Comparison of ENCODE assay signal across 10 cellular contexts in genomic region chr13:112849500-112849899, GRCh38.
DNase-seq lines count a peak whose midpoint lies in the region; ATAC-seq and TF ChIP-seq lines count a peak whose summit lies in the region.
"Had no signal": no experiment of that assay in that cellular context is flagged by ENCODE, and none has a peak within 500 bp of the region (broad histone marks: within the 10 kb centered on the region; RNA-seq: fewer than 3 reads in every experiment).

No MANE protein-coding gene starts in this region.

- H4K20me1 ChIP-seq in neural progenitor cell (ENCODE audit: low read depth), result peaks cover 22% of the 10 kb centered on the region

- no peaks in the 10 kb centered on the region for H3K27me3 ChIP-seq in sigmoid colon
- no peaks in the 10 kb centered on the region for H3K27me3 ChIP-seq in neural progenitor cell

- H3K4me3 ChIP-seq in sigmoid colon, result no peak overlapping the region
- no peak overlapping the region for H3K4me3 ChIP-seq in neural progenitor cell

- H3K36me3 ChIP-seq in sigmoid colon (peaks cover 6 to 25% (median 13%) of the 10 kb centered on the region in 4 donors), neural progenitor cell (no peaks in the 10 kb centered on the region)

- no peak overlapping the region for H3K27ac Mint-ChIP-seq in neural progenitor cell
- H3K27ac Mint-ChIP-seq: activated T-helper 2 cell treated with anti-CD3 and anti-CD28 coated beads, Interferon-gamma antibody, Interleukin-2, Interleukin-4, amounts not matched to agents 10 μg/mL and 5 μg/mL and 100 μg/mL, durations not matched to agents 14 hours and 24 hours and 36 hours had no signal

- H3K9me3 ChIP-seq in sigmoid colon (no peaks in the 10 kb centered on the region), neural progenitor cell (ENCODE audit: low read depth) (no peaks in the 10 kb centered on the region)

- TF ChIP-seq EP300 in sigmoid colon (IDR thresholded peaks at IDR 0.05), result no peak

- peaks cover 19% of the 10 kb centered on the region for H3K4me1 Mint-ChIP-seq in neural progenitor cell

- no peak overlapping the region for H3K4me3 Mint-ChIP-seq in neural progenitor cell

- no peak overlapping the region for H2AFZ ChIP-seq in neural progenitor cell (replicated peaks)

- H3K4me1 ChIP-seq in sigmoid colon (peaks cover 0 to 1% (median 0%) of the 10 kb centered on the region in 4 donors), neural progenitor cell (peaks cover 14% of the 10 kb centered on the region)

- peaks cover 45% of the 10 kb centered on the region for H3K36me3 Mint-ChIP-seq in neural progenitor cell

- POLR2A ChIA-PET in HEK293T (lab: Yijun Ruan, JAX), result no interaction called here

- ATAC-seq in HG03175 (IDR thresholded peaks at IDR 0.05; ENCODE audit: unreplicated experiment) (no peak), left lobe of liver (no peak)
- ATAC-seq: HCT116 had no signal

- H3F3A ChIP-seq in neural progenitor cell (ENCODE audit: low read depth), result peaks cover 8% of the 10 kb centered on the region

- H3K4me2 ChIP-seq in neural progenitor cell, result no peak overlapping the region

- no peak for TF ChIP-seq CTCF in sigmoid colon (IDR thresholded peaks at IDR 0.05)
- TF ChIP-seq CTCF in neural progenitor cell (IDR thresholded peaks at IDR 0.05), result no peak

- H3K27ac ChIP-seq in sigmoid colon, result no peak overlapping the region
- no peak overlapping the region for H3K27ac ChIP-seq in neural progenitor cell

- no peaks in the 10 kb centered on the region for H3K27me3 Mint-ChIP-seq in neural progenitor cell (ENCODE audit: insufficient read depth, low read depth)

- WGBS in sigmoid colon, 2 donors, result 70 to 79% methylated on average over 6 of the region's 6 CpGs

- no peak for TF ChIP-seq POLR2A in sigmoid colon (IDR thresholded peaks at IDR 0.05)

- CTCF ChIA-PET in HEK293T (lab: Yijun Ruan, JAX), result no interaction called here

- DNase-seq in HEK293T (ENCODE audit: extremely low spot score) (peak; percentile 13), NCI-H2107 treated with DMSO at 0.1 percent for 48 hours (lab: John Stamatoyannopoulos, UW; ENCODE audit: unreplicated experiment) (peak; percentile 98), astrocyte of the hippocampus (ENCODE audit: low read depth, low spot score) (peak; percentile 53), sigmoid colon (peak; percentile 46), neural progenitor cell (ENCODE audit: low spot score) (no peak), left lobe of liver (ENCODE audit: low spot score) (no peak), GM19238 (ENCODE audit: insufficient read length, low spot score) (no peak)

- H3K79me2 ChIP-seq in neural progenitor cell (ENCODE audit: low read depth), result no peaks in the 10 kb centered on the region

- H3K9me3 Mint-ChIP-seq in neural progenitor cell, result peaks cover 10% of the 10 kb centered on the region

- no peak overlapping the region for H3K9ac ChIP-seq in neural progenitor cell

- intact Hi-C loops in sigmoid colon (cut with DNase I), result loop anchor here (10.0 kb wide), 1 partner anchor 135 kb away; no protein-coding TSS in a partner anchor

TF ChIP-seq in HEK293T, 16 proteins besides CTCF, POLR2A, EP300 and RAD21:
- TF ChIP-seq FOXA1 (IDR thresholded peaks at IDR 0.05) (no peak), CTBP1 (IDR thresholded peaks at IDR 0.05; ENCODE audit: borderline replicate concordance) (no peak)
TF ChIP-seq in HEK293T: peak in this region for 0.

Comparison
In these comparisons a context has a peak if more than half of its experiments do, and no peak if none do; other contexts are left out.
1. DNase-seq: peak in HEK293T (single experiment), NCI-H2107 treated with DMSO at 0.1 percent for 48 hours (single experiment), astrocyte of the hippocampus (single experiment) and sigmoid colon (single experiment); none in neural progenitor cell (single experiment), left lobe of liver (single experiment) and GM19238 (single experiment).